Comparison of ENCODE assay signal across 8 cellular contexts in genomic region chr5:172903790-172904189, GRCh38. TPM values are rescaled to one million over a fixed set of nuclear protein-coding genes. Genes with fewer than 3 reads are reported as not detected.
A peak's percentile ranks its signal among the peaks of the same experiment; 100 is the strongest.
DNase-seq lines count a peak whose midpoint lies in the region; ATAC-seq lines count a peak whose summit lies in the region.

No MANE protein-coding gene starts in this region.

- peak; percentile 70 for DNase-seq in GM04503 (ENCODE audit: low read depth)
- no peak for DNase-seq in T-helper 17 cell
- DNase-seq in left cardiac atrium, result peak; percentile 71
- DNase-seq in hippocampal formation (lab: John Stamatoyannopoulos, UW), result no peak
- no peak for DNase-seq in T-helper 1 cell
- no peak for DNase-seq in posterior cingulate gyrus

- no peak for ATAC-seq in T-helper 17 cell
- peak; percentile 13 to 31 for ATAC-seq in left cardiac atrium
- no peak for ATAC-seq in GM19452 (IDR thresholded peaks at IDR 0.05; ENCODE audit: unreplicated experiment)

- H3K4me3 ChIP-seq in skeletal muscle satellite cell (ENCODE audit: low read length), result peak overlapping the region; percentile 12

- H3K4me3 Mint-ChIP-seq in T-helper 17 cell, result peak overlapping the region; percentile 80

- H3K27ac Mint-ChIP-seq in T-helper 17 cell, result no peak overlapping the region

- H3K27me3 Mint-ChIP-seq in T-helper 17 cell, result no peaks in the 10 kb centered on the region

- no peaks in the 10 kb centered on the region for H3K27me3 ChIP-seq in skeletal muscle satellite cell (ENCODE audit: control insufficient read depth, insufficient read depth, low read length)

- peaks cover 4% of the 10 kb centered on the region for H3K4me1 Mint-ChIP-seq in T-helper 17 cell

- H3K4me1 ChIP-seq in skeletal muscle satellite cell (ENCODE audit: control insufficient read depth, insufficient read depth, low read length), result peaks cover 70% of the 10 kb centered on the region

- H3K36me3 Mint-ChIP-seq in T-helper 17 cell (ENCODE audit: low read depth), result peaks cover 9% of the 10 kb centered on the region

- intact Hi-C loops in left cardiac atrium (cut with DNase I) (loop anchor here (10.0 kb wide), 2 partner anchors 129 to 189 kb away; partner anchors contain the start of gene DUSP1 (in 2 of the 2)), posterior cingulate gyrus (cut with DNase I) (no loop called here)

- peaks cover 30% of the 10 kb centered on the region for H3K36me3 ChIP-seq in skeletal muscle satellite cell (ENCODE audit: insufficient read depth, low read length)

- H3K4me2 ChIP-seq in skeletal muscle satellite cell (ENCODE audit: low read length), result peak overlapping the region; percentile 20

- H3K9me3 ChIP-seq in T-helper 17 cell (ENCODE audit: control insufficient read depth, low read length, poor library complexity, severe bottlenecking), result no peaks in the 10 kb centered on the region
- H3K9me3 ChIP-seq in skeletal muscle satellite cell (replicated peaks; ENCODE audit: low read length), result no peaks in the 10 kb centered on the region

- peak overlapping the region; percentile 85 for H3K9ac ChIP-seq in skeletal muscle satellite cell (ENCODE audit: low read depth, low read length)

RNA-seq across cellular contexts. Expression of gene RPL26L1, which starts 55.4 kb away (rescaled TPM):
- total RNA-seq in T-helper 17 cell, result 10 to 100 TPM; 13.9 to 17.7 TPM
- total RNA-seq in left cardiac atrium, result 10 to 100 TPM; 22.4 to 22.6 TPM
- 67.7 and 73.2 TPM in 2 replicates for total RNA-seq in skeletal muscle satellite cell (2012; rRNA removed)

Comparison
In these comparisons a context has a peak if more than half of its experiments do, and no peak if none do; other contexts are left out.
1. DNase-seq: peak in GM04503 (single experiment) and left cardiac atrium (single experiment); none in T-helper 17 cell (0 of 3), hippocampal formation (0 of 2), T-helper 1 cell (0 of 5) and posterior cingulate gyrus (0 of 10).
2. ATAC-seq: peak in left cardiac atrium (2 of 2); none in T-helper 17 cell (single experiment) and GM19452 (single experiment).